1 cellular context compared by ENCODE assay signal in the genomic region with DNA sequence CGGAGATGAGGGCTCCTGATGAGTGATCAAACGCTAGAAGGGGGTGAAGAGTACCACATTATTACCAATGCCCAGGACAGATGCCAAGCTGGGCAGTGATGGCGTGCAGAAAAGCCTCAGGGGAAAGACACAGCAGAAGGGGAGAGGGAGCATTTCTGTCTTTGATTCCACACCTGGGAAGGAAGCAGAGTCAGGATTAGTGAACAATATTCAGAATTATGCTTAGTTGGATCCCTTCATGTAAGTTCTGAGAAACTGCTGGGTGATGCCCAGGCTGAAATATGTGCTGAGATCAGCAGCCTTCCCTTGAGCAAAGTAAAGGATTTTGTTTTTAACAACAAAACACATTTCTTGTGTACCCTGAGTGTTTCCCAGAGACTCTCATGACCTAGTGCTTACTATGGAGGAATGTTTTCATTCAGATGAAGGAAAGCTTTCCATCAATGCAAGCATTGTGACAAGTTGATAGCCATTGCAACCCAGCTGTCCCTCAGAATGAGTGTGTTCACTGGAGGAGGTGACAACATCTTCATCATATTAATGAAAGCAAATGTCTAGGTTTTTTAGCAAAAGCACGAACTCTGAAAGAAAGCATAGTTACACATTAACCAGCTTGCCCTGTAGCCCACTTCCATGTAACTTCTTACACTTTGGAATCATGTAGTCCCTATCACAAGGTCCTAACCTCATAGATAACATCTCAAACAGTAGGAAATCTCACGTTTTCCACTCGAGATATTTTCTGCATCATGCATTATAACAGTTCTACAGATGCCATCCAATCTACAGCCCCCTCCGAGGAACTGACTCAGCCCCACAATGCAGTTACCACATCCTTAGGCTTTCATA.
TF ChIP-seq lines count a peak whose summit lies in the region.

No MANE protein-coding gene starts in this region.

TF ChIP-seq in HepG2, 621 proteins besides CTCF, POLR2A, EP300 and RAD21 (continued from another document):
- TF ChIP-seq NR2F2 (IDR thresholded peaks at IDR 0.05; ENCODE audit: borderline replicate concordance, low read depth) (peak; percentile 63; the same call in 1 of the 2 replicates), TBX2 (CRISPR knock-in tag; IDR thresholded peaks at IDR 0.05; ENCODE audit: borderline replicate concordance) (peak; percentile 97), SMAD3 (CRISPR knock-in tag; IDR thresholded peaks at IDR 0.05) (peak; percentile 76; the same call in 1 of the 2 replicates), GZF1 (CRISPR knock-in tag; IDR thresholded peaks at IDR 0.05) (0 out of 2 replicates have a peak, but pooled peaks have one; percentile 25), NCOR1 (IDR thresholded peaks at IDR 0.05; ENCODE audit: borderline replicate concordance, low read length) (peak; percentile 34; the same call in 1 of the 2 replicates), GATAD2A (CRISPR knock-in tag; IDR thresholded peaks at IDR 0.05) (peak; percentile 77), FOXA3 (CRISPR knock-in tag; IDR thresholded peaks at IDR 0.05) (peak; percentile 61; the same call in 1 of the 2 replicates), ZNF160 (CRISPR knock-in tag; IDR thresholded peaks at IDR 0.05) (no peak), MAFK (conservative IDR thresholded peaks at IDR 0.05 in 1 of 2, IDR thresholded peaks at IDR 0.05 in 1 of 2; ENCODE audit: low read length in 2 of 2) (peak; percentile 75 to 81), ERF (CRISPR knock-in tag; IDR thresholded peaks at IDR 0.05) (no peak), MIXL1 (CRISPR knock-in tag; IDR thresholded peaks at IDR 0.05) (peak; percentile 53; the same call in 1 of the 2 replicates), ZBTB42 (CRISPR knock-in tag; IDR thresholded peaks at IDR 0.05) (no peak), FOXC1 (CRISPR knock-in tag; IDR thresholded peaks at IDR 0.05; ENCODE audit: borderline replicate concordance) (no peak), ARNTL (CRISPR knock-in tag; IDR thresholded peaks at IDR 0.05) (no peak), SOX5 (CRISPR knock-in tag; IDR thresholded peaks at IDR 0.05; ENCODE audit: borderline replicate concordance) (peak; percentile 48; the same call in 1 of the 2 replicates), ZSCAN30 (CRISPR knock-in tag; IDR thresholded peaks at IDR 0.05) (0 out of 2 replicates have a peak, but pooled peaks have one; percentile 48), SMYD3 (CRISPR knock-in tag; IDR thresholded peaks at IDR 0.05) (0 out of 2 replicates have a peak, but pooled peaks have one; percentile 14), CREM (IDR thresholded peaks at IDR 0.05) (peak; percentile 50), CREM (CRISPR knock-in tag; IDR thresholded peaks at IDR 0.05) (no peak), ZKSCAN8 (CRISPR knock-in tag; IDR thresholded peaks at IDR 0.05; ENCODE audit: borderline replicate concordance) (no peak; the same call in 1 of the 2 replicates), ZMYM4 (CRISPR knock-in tag; IDR thresholded peaks at IDR 0.05) (peak; percentile 23; the same call in 1 of the 2 replicates), RBFOX2 (IDR thresholded peaks at IDR 0.05; ENCODE audit: low read depth, low read length) (peak; percentile 16; the same call in 1 of the 2 replicates), PITX1 (CRISPR knock-in tag; IDR thresholded peaks at IDR 0.05) (peak; percentile 45; the same call in 1 of the 2 replicates), TBX3 (IDR thresholded peaks at IDR 0.05; ENCODE audit: borderline replicate concordance) (peak; percentile 68; the same call in 1 of the 2 replicates), MED13 (CRISPR knock-in tag; IDR thresholded peaks at IDR 0.05) (peak; percentile 34; the same call in 1 of the 2 replicates), SALL1 (CRISPR knock-in tag; IDR thresholded peaks at IDR 0.05) (peak; percentile 20; the same call in 1 of the 2 replicates), KLF9 (CRISPR knock-in tag; IDR thresholded peaks at IDR 0.05; ENCODE audit: low read depth) (no peak)
- TF ChIP-seq, protein P1, sequence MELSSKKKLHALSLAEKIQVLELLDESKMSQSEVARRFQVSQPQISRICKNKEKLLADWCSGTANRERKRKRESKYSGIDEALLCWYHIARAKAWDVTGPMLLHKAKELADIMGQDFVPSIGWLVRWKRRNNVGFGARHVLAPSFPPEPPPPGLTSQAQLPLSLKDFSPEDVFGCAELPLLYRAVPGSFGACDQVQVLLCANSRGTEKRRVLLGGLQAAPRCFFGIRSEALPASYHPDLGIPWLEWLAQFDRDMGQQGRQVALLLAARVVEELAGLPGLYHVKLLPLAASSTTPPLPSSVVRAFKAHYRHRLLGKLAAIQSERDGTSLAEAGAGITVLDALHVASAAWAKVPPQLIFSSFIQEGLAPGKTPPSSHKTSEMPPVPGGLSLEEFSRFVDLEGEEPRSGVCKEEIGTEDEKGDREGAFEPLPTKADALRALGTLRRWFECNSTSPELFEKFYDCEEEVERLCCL (CRISPR knock-in tag; IDR thresholded peaks at IDR 0.05; ENCODE audit: borderline replicate concordance), result 0 out of 2 replicates have a peak, but pooled peaks have one; percentile 64
- TF ChIP-seq, protein P2, sequence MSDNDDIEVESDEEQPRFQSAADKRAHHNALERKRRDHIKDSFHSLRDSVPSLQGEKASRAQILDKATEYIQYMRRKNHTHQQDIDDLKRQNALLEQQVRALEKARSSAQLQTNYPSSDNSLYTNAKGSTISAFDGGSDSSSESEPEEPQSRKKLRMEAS (IDR thresholded peaks at IDR 0.05), result no peak
- TF ChIP-seq, protein P3, sequence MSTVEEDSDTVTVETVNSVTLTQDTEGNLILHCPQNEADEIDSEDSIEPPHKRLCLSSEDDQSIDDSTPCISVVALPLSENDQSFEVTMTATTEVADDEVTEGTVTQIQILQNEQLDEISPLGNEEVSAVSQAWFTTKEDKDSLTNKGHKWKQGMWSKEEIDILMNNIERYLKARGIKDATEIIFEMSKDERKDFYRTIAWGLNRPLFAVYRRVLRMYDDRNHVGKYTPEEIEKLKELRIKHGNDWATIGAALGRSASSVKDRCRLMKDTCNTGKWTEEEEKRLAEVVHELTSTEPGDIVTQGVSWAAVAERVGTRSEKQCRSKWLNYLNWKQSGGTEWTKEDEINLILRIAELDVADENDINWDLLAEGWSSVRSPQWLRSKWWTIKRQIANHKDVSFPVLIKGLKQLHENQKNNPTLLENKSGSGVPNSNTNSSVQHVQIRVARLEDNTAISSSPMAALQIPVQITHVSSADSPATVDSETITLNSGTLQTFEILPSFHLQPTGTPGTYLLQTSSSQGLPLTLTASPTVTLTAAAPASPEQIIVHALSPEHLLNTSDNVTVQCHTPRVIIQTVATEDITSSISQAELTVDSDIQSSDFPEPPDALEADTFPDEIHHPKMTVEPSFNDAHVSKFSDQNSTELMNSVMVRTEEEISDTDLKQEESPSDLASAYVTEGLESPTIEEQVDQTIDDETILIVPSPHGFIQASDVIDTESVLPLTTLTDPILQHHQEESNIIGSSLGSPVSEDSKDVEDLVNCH (CRISPR knock-in tag; IDR thresholded peaks at IDR 0.05), result no peak
- TF ChIP-seq, protein P4, sequence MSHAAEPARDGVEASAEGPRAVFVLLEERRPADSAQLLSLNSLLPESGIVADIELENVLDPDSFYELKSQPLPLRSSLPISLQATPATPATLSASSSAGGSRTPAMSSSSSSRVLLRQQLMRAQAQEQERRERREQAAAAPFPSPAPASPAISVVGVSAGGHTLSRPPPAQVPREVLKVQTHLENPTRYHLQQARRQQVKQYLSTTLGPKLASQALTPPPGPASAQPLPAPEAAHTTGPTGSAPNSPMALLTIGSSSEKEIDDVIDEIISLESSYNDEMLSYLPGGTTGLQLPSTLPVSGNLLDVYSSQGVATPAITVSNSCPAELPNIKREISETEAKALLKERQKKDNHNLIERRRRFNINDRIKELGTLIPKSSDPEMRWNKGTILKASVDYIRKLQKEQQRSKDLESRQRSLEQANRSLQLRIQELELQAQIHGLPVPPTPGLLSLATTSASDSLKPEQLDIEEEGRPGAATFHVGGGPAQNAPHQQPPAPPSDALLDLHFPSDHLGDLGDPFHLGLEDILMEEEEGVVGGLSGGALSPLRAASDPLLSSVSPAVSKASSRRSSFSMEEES (CRISPR knock-in tag; IDR thresholded peaks at IDR 0.05), result peak; percentile 20; the same call in 1 of the 2 replicates
- TF ChIP-seq, protein P5, sequence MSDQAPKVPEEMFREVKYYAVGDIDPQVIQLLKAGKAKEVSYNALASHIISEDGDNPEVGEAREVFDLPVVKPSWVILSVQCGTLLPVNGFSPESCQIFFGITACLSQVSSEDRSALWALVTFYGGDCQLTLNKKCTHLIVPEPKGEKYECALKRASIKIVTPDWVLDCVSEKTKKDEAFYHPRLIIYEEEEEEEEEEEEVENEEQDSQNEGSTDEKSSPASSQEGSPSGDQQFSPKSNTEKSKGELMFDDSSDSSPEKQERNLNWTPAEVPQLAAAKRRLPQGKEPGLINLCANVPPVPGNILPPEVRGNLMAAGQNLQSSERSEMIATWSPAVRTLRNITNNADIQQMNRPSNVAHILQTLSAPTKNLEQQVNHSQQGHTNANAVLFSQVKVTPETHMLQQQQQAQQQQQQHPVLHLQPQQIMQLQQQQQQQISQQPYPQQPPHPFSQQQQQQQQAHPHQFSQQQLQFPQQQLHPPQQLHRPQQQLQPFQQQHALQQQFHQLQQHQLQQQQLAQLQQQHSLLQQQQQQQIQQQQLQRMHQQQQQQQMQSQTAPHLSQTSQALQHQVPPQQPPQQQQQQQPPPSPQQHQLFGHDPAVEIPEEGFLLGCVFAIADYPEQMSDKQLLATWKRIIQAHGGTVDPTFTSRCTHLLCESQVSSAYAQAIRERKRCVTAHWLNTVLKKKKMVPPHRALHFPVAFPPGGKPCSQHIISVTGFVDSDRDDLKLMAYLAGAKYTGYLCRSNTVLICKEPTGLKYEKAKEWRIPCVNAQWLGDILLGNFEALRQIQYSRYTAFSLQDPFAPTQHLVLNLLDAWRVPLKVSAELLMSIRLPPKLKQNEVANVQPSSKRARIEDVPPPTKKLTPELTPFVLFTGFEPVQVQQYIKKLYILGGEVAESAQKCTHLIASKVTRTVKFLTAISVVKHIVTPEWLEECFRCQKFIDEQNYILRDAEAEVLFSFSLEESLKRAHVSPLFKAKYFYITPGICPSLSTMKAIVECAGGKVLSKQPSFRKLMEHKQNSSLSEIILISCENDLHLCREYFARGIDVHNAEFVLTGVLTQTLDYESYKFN (CRISPR knock-in tag; conservative IDR thresholded peaks at IDR 0.05), result peak; percentile 93
- TF ChIP-seq, protein P6, sequence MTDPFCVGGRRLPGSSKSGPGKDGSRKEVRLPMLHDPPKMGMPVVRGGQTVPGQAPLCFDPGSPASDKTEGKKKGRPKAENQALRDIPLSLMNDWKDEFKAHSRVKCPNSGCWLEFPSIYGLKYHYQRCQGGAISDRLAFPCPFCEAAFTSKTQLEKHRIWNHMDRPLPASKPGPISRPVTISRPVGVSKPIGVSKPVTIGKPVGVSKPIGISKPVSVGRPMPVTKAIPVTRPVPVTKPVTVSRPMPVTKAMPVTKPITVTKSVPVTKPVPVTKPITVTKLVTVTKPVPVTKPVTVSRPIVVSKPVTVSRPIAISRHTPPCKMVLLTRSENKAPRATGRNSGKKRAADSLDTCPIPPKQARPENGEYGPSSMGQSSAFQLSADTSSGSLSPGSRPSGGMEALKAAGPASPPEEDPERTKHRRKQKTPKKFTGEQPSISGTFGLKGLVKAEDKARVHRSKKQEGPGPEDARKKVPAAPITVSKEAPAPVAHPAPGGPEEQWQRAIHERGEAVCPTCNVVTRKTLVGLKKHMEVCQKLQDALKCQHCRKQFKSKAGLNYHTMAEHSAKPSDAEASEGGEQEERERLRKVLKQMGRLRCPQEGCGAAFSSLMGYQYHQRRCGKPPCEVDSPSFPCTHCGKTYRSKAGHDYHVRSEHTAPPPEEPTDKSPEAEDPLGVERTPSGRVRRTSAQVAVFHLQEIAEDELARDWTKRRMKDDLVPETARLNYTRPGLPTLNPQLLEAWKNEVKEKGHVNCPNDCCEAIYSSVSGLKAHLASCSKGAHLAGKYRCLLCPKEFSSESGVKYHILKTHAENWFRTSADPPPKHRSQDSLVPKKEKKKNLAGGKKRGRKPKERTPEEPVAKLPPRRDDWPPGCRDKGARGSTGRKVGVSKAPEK (CRISPR knock-in tag; IDR thresholded peaks at IDR 0.05; ENCODE audit: borderline replicate concordance), result no peak
